1 cellular context compared by ENCODE assay signal in the genomic region with DNA sequence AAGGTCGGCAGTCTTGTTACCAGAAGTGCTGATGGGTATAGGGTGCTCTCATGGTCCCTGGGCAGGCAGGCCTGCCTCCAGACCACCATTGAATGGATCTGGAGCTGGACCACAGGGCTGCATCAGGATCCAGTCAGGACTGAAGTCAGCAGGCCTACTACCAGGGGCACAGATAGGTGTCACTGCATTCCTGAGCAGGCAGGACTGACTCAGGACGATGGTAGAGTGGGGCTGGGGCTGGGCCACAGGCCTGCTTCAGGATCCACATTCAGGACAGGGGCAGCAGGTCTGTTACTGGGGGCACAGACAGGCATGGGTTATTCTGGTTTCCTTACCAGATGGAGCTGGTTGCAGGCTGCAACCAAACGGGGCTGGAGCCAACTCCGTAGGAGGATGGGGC.
TF ChIP-seq lines count a peak whose summit lies in the region.

No MANE protein-coding gene starts in this region.

TF ChIP-seq in IMR-90, 13 proteins besides CTCF, POLR2A, EP300 and RAD21:
- no peak for TF ChIP-seq MAFK (IDR thresholded peaks at IDR 0.05; ENCODE audit: low read depth, low read length)
- no peak for TF ChIP-seq RCOR1 (IDR thresholded peaks at IDR 0.05; ENCODE audit: insufficient replicate concordance, low read length)
- TF ChIP-seq NFE2L2 (IDR thresholded peaks at IDR 0.05; ENCODE audit: low read depth, low read length) = no peak
- TF ChIP-seq BHLHE40 (IDR thresholded peaks at IDR 0.05; ENCODE audit: low read depth, low read length) = no peak
- TF ChIP-seq RFX5 (IDR thresholded peaks at IDR 0.05; ENCODE audit: low read depth, low read length) = no peak
- no peak for TF ChIP-seq CEBPB (IDR thresholded peaks at IDR 0.05; ENCODE audit: low read depth, low read length)
- TF ChIP-seq, protein P1, sequence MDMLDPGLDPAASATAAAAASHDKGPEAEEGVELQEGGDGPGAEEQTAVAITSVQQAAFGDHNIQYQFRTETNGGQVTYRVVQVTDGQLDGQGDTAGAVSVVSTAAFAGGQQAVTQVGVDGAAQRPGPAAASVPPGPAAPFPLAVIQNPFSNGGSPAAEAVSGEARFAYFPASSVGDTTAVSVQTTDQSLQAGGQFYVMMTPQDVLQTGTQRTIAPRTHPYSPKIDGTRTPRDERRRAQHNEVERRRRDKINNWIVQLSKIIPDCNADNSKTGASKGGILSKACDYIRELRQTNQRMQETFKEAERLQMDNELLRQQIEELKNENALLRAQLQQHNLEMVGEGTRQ (IDR thresholded peaks at IDR 0.05; ENCODE audit: low read depth, low read length) = no peak
- no peak for TF ChIP-seq FOS (IDR thresholded peaks at IDR 0.05; ENCODE audit: low read depth, low read length)
- TF ChIP-seq MAZ (IDR thresholded peaks at IDR 0.05; ENCODE audit: borderline replicate concordance, low read depth, low read length) = no peak
- no peak for TF ChIP-seq MXI1 (IDR thresholded peaks at IDR 0.05; ENCODE audit: borderline replicate concordance, low read depth, low read length)
- TF ChIP-seq SMC3 (IDR thresholded peaks at IDR 0.05; ENCODE audit: low read depth, low read length) = no peak
- TF ChIP-seq, protein P2, sequence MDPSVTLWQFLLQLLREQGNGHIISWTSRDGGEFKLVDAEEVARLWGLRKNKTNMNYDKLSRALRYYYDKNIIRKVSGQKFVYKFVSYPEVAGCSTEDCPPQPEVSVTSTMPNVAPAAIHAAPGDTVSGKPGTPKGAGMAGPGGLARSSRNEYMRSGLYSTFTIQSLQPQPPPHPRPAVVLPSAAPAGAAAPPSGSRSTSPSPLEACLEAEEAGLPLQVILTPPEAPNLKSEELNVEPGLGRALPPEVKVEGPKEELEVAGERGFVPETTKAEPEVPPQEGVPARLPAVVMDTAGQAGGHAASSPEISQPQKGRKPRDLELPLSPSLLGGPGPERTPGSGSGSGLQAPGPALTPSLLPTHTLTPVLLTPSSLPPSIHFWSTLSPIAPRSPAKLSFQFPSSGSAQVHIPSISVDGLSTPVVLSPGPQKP (IDR thresholded peaks at IDR 0.05; ENCODE audit: borderline replicate concordance, low read depth, low read length) = no peak
- TF ChIP-seq CHD1 (IDR thresholded peaks at IDR 0.05; ENCODE audit: low read depth, low read length) = no peak
